In the genomic region with DNA sequence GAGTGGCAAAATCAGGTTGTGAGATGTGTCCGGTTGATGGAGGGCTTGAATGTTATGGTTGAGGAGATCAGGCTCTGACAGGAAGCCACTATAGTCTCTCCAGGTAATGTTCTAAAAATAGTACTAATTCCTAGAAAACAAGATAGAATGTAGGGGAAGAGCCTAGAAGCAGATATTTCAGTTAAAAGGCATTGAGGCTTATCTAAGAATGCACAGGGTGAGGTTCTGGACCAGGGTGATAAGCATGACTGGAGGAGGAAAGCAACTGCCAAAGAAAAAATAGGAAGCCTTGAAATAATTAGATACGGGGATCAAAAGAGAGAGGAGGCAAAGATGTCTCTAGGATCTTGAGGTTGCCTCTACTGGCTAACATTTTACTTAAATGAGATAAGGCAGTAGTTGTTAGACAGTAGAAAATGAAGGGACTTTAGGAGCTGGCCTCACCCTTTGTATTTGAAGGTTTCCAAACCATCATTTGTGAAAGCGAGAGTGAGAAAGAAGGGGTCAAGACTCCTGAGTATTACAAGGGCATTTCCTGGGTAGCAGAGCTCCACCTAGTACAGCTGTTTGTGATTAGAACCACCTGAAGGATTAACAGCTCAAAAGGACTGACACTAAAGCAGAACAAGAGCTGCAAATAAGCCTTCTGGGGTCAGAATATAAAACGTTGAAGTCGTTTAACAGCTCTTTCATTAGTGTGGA, we compare ENCODE assay signal across 1 cellular context.
TF ChIP-seq lines count a peak whose summit lies in the region.

No MANE protein-coding gene starts in this region.

TF ChIP-seq in SK-N-SH treated with all-trans-retinoic acid at 6 μM for 48 hours, 23 proteins besides CTCF, POLR2A, EP300 and RAD21 (continued from another document):
- no peak for TF ChIP-seq POU6F1 (CRISPR knock-in tag; IDR thresholded peaks at IDR 0.05; ENCODE audit: borderline replicate concordance, low read depth)
- TF ChIP-seq ARNTL (CRISPR knock-in tag; IDR thresholded peaks at IDR 0.05; ENCODE audit: borderline replicate concordance, low read depth), result no peak
- no peak for TF ChIP-seq ZNF70 (CRISPR knock-in tag; IDR thresholded peaks at IDR 0.05)
- TF ChIP-seq GLIS3 (CRISPR knock-in tag; IDR thresholded peaks at IDR 0.05), result no peak
- TF ChIP-seq ZNF565 (CRISPR knock-in tag; conservative IDR thresholded peaks at IDR 0.05; ENCODE audit: low read depth), result no peak
- TF ChIP-seq, protein P1, sequence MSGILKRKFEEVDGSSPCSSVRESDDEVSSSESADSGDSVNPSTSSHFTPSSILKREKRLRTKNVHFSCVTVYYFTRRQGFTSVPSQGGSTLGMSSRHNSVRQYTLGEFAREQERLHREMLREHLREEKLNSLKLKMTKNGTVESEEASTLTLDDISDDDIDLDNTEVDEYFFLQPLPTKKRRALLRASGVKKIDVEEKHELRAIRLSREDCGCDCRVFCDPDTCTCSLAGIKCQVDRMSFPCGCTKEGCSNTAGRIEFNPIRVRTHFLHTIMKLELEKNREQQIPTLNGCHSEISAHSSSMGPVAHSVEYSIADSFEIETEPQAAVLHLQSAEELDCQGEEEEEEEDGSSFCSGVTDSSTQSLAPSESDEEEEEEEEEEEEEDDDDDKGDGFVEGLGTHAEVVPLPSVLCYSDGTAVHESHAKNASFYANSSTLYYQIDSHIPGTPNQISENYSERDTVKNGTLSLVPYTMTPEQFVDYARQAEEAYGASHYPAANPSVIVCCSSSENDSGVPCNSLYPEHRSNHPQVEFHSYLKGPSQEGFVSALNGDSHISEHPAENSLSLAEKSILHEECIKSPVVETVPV (CRISPR knock-in tag; IDR thresholded peaks at IDR 0.05), result no peak
- TF ChIP-seq TCF4 (CRISPR knock-in tag; IDR thresholded peaks at IDR 0.05; ENCODE audit: borderline replicate concordance), result no peak
- TF ChIP-seq, protein P2, sequence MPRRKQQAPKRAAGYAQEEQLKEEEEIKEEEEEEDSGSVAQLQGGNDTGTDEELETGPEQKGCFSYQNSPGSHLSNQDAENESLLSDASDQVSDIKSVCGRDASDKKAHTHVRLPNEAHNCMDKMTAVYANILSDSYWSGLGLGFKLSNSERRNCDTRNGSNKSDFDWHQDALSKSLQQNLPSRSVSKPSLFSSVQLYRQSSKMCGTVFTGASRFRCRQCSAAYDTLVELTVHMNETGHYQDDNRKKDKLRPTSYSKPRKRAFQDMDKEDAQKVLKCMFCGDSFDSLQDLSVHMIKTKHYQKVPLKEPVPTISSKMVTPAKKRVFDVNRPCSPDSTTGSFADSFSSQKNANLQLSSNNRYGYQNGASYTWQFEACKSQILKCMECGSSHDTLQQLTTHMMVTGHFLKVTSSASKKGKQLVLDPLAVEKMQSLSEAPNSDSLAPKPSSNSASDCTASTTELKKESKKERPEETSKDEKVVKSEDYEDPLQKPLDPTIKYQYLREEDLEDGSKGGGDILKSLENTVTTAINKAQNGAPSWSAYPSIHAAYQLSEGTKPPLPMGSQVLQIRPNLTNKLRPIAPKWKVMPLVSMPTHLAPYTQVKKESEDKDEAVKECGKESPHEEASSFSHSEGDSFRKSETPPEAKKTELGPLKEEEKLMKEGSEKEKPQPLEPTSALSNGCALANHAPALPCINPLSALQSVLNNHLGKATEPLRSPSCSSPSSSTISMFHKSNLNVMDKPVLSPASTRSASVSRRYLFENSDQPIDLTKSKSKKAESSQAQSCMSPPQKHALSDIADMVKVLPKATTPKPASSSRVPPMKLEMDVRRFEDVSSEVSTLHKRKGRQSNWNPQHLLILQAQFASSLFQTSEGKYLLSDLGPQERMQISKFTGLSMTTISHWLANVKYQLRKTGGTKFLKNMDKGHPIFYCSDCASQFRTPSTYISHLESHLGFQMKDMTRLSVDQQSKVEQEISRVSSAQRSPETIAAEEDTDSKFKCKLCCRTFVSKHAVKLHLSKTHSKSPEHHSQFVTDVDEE (CRISPR knock-in tag; IDR thresholded peaks at IDR 0.05), result no peak
- no peak for TF ChIP-seq ESRRG (CRISPR knock-in tag; IDR thresholded peaks at IDR 0.05)
- TF ChIP-seq ZC3H10 (CRISPR knock-in tag; IDR thresholded peaks at IDR 0.05), result no peak
